Comparison of ENCODE assay signal across 7 cellular contexts in the genomic region with DNA sequence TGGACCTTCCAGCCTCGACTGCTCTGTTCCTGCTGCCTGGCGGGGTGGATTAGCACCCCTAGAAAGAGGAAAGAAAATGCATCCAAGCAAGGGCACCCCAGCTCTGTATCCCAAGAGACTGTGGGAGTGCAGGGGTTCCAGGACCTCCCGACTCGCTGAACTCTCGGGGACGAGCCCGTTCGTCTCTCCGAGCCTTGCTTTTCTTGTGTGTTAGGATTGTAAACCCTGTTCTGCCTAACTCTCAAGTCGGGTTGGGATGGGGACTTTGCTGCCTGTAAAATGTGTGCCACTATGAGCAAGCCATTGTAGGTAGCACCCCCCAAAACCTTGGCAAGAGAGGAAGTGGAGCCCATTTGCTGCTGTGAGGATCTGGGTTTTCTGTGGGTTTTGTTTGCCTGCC.
"Had no signal": no experiment of that assay in that cellular context is flagged by ENCODE, and none has a peak within 500 bp of the region (broad histone marks: within the 10 kb centered on the region; RNA-seq: fewer than 3 reads in every experiment).

No MANE protein-coding gene starts in this region.

- DNase-seq: IMR-90, KBM-7, KG1 had no signal

- H3K27ac ChIP-seq: HL-60 had no signal

- H3K27ac Mint-ChIP-seq: IgD-negative memory B cell had no signal

- ATAC-seq: HepG2, K562 had no signal

- H3K36me3 Mint-ChIP-seq: IgD-negative memory B cell had no signal

- H3K4me3 Mint-ChIP-seq: IgD-negative memory B cell had no signal

- H3K4me3 ChIP-seq: K562 had no signal
